Comparison of ENCODE assay signal across 8 cellular contexts in the genomic region with DNA sequence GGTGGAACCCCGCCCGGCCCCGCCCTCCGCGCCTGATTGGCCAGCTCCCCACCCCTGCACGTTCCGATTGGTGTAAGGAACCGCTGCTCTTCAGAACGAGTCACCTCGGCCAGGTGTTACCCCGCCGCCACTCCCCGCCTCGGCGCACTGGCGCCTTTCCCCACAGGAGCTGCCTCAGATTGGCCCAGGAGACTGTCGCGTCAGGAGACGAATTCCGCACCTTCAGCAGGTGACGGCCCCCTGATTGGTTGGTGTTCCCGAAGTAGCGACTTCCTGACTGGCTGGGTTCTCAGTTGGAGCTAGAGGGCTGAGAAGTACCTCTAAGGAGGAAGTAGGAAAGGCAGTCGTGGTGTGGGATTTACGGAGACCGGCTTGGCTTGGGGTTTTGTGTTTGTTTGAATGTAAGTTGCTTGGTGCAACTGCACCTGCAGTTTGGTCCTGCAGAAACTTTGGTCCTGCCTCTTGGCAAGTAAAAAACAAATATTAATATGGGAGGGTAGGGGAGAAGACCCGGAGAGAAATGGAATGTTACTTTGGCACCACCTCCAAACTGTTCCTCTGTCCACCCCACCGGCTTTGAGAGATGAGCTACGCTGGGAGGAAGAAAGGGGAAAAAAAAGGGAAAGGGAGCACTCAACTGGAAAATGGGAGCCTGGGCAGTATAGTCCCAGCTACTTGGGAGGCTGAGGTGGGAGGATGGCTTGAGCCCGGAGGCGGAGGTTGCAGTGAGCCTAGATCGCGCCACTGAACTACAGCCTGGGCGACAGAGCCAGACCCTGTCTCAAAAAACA. TPM values are rescaled to one million over a fixed set of nuclear protein-coding genes. Genes with fewer than 3 reads are reported as not detected.
DNase-seq lines count a peak whose midpoint lies in the region; ATAC-seq and TF ChIP-seq lines count a peak whose summit lies in the region.

No MANE protein-coding gene starts in this region.

- H3K9me3 Mint-ChIP-seq in nephron progenitor cell = no peaks in the 10 kb centered on the region
- no peaks in the 10 kb centered on the region for H3K9me3 Mint-ChIP-seq in stimulated activated naive CD8-positive, alpha-beta T cell treated with anti-CD3 and anti-CD28 coated beads, Interleukin-15, amount 100 ng/mL, for 72 hours

- H3K4me1 Mint-ChIP-seq in nephron progenitor cell = peaks cover 20% of the 10 kb centered on the region
- H3K4me1 Mint-ChIP-seq in stimulated activated naive CD8-positive, alpha-beta T cell treated with anti-CD3 and anti-CD28 coated beads, Interleukin-15, amount 100 ng/mL, for 72 hours = peaks cover 64% of the 10 kb centered on the region

- H3K27ac Mint-ChIP-seq in nephron progenitor cell = no peak overlapping the region
- H3K27ac Mint-ChIP-seq in stimulated activated naive CD8-positive, alpha-beta T cell treated with anti-CD3 and anti-CD28 coated beads, Interleukin-15, amount 100 ng/mL, for 72 hours = peak overlapping the region; percentile 89 to 94

- H3K4me1 ChIP-seq in Peyer's patch = peaks cover 0 to 28% (median 3%) of the 10 kb centered on the region in 4 donors

- H3K36me3 Mint-ChIP-seq in nephron progenitor cell (ENCODE audit: low read depth) = no peaks in the 10 kb centered on the region

- H3K9me3 ChIP-seq in Peyer's patch = no peaks in the 10 kb centered on the region

- H3K36me3 ChIP-seq in Peyer's patch = no peaks in the 10 kb centered on the region

- no peak for TF ChIP-seq RAD21 in Ishikawa (IDR thresholded peaks at IDR 0.05; ENCODE audit: low read depth)

- DNase-seq in DMS153 treated with DMSO at 0.1 percent for 48 hours (lab: John Stamatoyannopoulos, UW; ENCODE audit: unreplicated experiment) (peak; percentile 100), Peyer's patch (peak; percentile 92 to 99 (median 98)), fibroblast of villous mesenchyme (ENCODE audit: low read depth) (peak; percentile 50), nephron progenitor cell (peak; percentile 82)
- peak; percentile 81 to 85 for DNase-seq in activated T-helper 1 cell treated with anti-CD3 and anti-CD28 coated beads, Interleukin-2, amount 50 U/mL, for 16 hours (ENCODE audit: low read depth in 1 of 2, low spot score in 1 of 2)
- peak; percentile 74 to 83 for DNase-seq in stimulated activated naive CD8-positive, alpha-beta T cell treated with anti-CD3 and anti-CD28 coated beads, Interleukin-15, amount 100 ng/mL, for 72 hours

- TF ChIP-seq POLR2A in Peyer's patch (IDR thresholded peaks at IDR 0.05) = peak; percentile 94 to 95

- ATAC-seq in GM21576 (IDR thresholded peaks at IDR 0.05; ENCODE audit: unreplicated experiment) = peak; percentile 79
- peak; percentile 97 for ATAC-seq in stimulated activated naive CD8-positive, alpha-beta T cell treated with anti-CD3 and anti-CD28 coated beads, Interleukin-15, amount 100 ng/mL, for 72 hours

- H3K4me3 Mint-ChIP-seq in nephron progenitor cell = peak overlapping the region; percentile 83
- H3K4me3 Mint-ChIP-seq in stimulated activated naive CD8-positive, alpha-beta T cell treated with anti-CD3 and anti-CD28 coated beads, Interleukin-15, amount 100 ng/mL, for 72 hours = peak overlapping the region; percentile 92 to 94

- TF ChIP-seq EP300 in Ishikawa (IDR thresholded peaks at IDR 0.05; ENCODE audit: borderline replicate concordance) = no peak

- no peaks in the 10 kb centered on the region for H3K27me3 ChIP-seq in Peyer's patch

- H3K27ac ChIP-seq in Peyer's patch = peak overlapping the region; percentile 74 to 91 (median 88)

- TF ChIP-seq CTCF in Peyer's patch (IDR thresholded peaks at IDR 0.05) (peak in 1 of 6 experiments; percentile 7), fibroblast of villous mesenchyme (IDR thresholded peaks at IDR 0.05; ENCODE audit: insufficient read depth, low read depth, low read length) (no peak), nephron progenitor cell (IDR thresholded peaks at IDR 0.05) (no peak)

- peaks cover 49% of the 10 kb centered on the region for H3K27me3 Mint-ChIP-seq in nephron progenitor cell (ENCODE audit: low read depth, poor library complexity)
- H3K27me3 Mint-ChIP-seq in stimulated activated naive CD8-positive, alpha-beta T cell treated with anti-CD3 and anti-CD28 coated beads, Interleukin-15, amount 100 ng/mL, for 72 hours = no peaks in the 10 kb centered on the region

- H3K4me3 ChIP-seq in Peyer's patch (peak overlapping the region; percentile 46 to 81 (median 62)), fibroblast of villous mesenchyme (ENCODE audit: low read depth, low read length) (peak overlapping the region; percentile 66)

TF ChIP-seq in Ishikawa, 13 proteins besides CTCF, POLR2A, EP300 and RAD21:
- TF ChIP-seq, protein P1, sequence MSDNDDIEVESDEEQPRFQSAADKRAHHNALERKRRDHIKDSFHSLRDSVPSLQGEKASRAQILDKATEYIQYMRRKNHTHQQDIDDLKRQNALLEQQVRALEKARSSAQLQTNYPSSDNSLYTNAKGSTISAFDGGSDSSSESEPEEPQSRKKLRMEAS (IDR thresholded peaks at IDR 0.05) = peak; percentile 93
- TF ChIP-seq TAF1 (IDR thresholded peaks at IDR 0.05; ENCODE audit: low read depth) (0 out of 2 replicates have a peak, but pooled peaks have one; percentile 13), CEBPB (IDR thresholded peaks at IDR 0.05) (no peak), TEAD4 (IDR thresholded peaks at IDR 0.05) (0 out of 2 replicates have a peak, but pooled peaks have one; percentile 4), TCF12 (IDR thresholded peaks at IDR 0.05; ENCODE audit: low read depth) (peak; percentile 9; the same call in 1 of the 2 replicates), FOXM1 (IDR thresholded peaks at IDR 0.05; ENCODE audit: borderline replicate concordance, low read depth) (no peak; the same call in 1 of the 2 replicates), YY1 (IDR thresholded peaks at IDR 0.05; ENCODE audit: low read depth) (peak; percentile 26; the same call in 1 of the 2 replicates), CREB1 (IDR thresholded peaks at IDR 0.05; ENCODE audit: low read depth) (peak; percentile 77; the same call in 1 of the 2 replicates), ZBTB7A (IDR thresholded peaks at IDR 0.05; ENCODE audit: low read depth) (no peak), NFIC (IDR thresholded peaks at IDR 0.05) (no peak), EGR1 (IDR thresholded peaks at IDR 0.05) (no peak)
- TF ChIP-seq, protein P2, sequence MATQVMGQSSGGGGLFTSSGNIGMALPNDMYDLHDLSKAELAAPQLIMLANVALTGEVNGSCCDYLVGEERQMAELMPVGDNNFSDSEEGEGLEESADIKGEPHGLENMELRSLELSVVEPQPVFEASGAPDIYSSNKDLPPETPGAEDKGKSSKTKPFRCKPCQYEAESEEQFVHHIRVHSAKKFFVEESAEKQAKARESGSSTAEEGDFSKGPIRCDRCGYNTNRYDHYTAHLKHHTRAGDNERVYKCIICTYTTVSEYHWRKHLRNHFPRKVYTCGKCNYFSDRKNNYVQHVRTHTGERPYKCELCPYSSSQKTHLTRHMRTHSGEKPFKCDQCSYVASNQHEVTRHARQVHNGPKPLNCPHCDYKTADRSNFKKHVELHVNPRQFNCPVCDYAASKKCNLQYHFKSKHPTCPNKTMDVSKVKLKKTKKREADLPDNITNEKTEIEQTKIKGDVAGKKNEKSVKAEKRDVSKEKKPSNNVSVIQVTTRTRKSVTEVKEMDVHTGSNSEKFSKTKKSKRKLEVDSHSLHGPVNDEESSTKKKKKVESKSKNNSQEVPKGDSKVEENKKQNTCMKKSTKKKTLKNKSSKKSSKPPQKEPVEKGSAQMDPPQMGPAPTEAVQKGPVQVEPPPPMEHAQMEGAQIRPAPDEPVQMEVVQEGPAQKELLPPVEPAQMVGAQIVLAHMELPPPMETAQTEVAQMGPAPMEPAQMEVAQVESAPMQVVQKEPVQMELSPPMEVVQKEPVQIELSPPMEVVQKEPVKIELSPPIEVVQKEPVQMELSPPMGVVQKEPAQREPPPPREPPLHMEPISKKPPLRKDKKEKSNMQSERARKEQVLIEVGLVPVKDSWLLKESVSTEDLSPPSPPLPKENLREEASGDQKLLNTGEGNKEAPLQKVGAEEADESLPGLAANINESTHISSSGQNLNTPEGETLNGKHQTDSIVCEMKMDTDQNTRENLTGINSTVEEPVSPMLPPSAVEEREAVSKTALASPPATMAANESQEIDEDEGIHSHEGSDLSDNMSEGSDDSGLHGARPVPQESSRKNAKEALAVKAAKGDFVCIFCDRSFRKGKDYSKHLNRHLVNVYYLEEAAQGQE (IDR thresholded peaks at IDR 0.05; ENCODE audit: low read depth) = no peak
- TF ChIP-seq, protein P3, sequence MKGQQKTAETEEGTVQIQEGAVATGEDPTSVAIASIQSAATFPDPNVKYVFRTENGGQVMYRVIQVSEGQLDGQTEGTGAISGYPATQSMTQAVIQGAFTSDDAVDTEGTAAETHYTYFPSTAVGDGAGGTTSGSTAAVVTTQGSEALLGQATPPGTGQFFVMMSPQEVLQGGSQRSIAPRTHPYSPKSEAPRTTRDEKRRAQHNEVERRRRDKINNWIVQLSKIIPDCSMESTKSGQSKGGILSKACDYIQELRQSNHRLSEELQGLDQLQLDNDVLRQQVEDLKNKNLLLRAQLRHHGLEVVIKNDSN (IDR thresholded peaks at IDR 0.05) = peak; percentile 34; the same call in 1 of the 2 replicates

RNA-seq across cellular contexts. Expression of a gene that starts 0.4 kb away (rescaled TPM):
- total RNA-seq in Peyer's patch (100 to 1,000 TPM in 3 of 4 donors, 10 to 100 TPM in 1; 28.9 to 138 (median 110) TPM), fibroblast of villous mesenchyme (0.32 and 5.6 TPM in 2 replicates)

RNA-seq across cellular contexts. Expression of a gene that starts 17.4 kb away (rescaled TPM):
- total RNA-seq in Peyer's patch (100 to 1,000 TPM in 1 of 4 donors, 10 to 100 TPM in 3; 33.0 to 152 (median 78.8) TPM), fibroblast of villous mesenchyme (1.6 and 18.6 TPM in 2 replicates)

RNA-seq across cellular contexts. Expression of a gene that starts 24.4 kb away (rescaled TPM):
- total RNA-seq in Peyer's patch (100 to 1,000 TPM in 1 of 4 donors, 10 to 100 TPM in 3; 72.0 to 119 (median 98.2) TPM), fibroblast of villous mesenchyme (52.5 and 62.2 TPM in 2 replicates)

RNA-seq across cellular contexts. Expression of a gene that starts 48.3 kb away (rescaled TPM):
- total RNA-seq in Peyer's patch (10 to 100 TPM in 1 of 4 donors, 1 to 10 TPM in 3; 5.1 to 31.4 (median 6.7) TPM), fibroblast of villous mesenchyme (under 0.01 TPM in 1 of 2 replicates, not detected in the other)

Comparison
In these comparisons a context has a peak if more than half of its experiments do, and no peak if none do; other contexts are left out.
1. Peak in every context shown above with its lines: DNase-seq, ATAC-seq, H3K4me3 ChIP-seq and H3K27ac ChIP-seq.
2. DNase-seq: peak in every context shown above with its lines; median percentile 100 in DMS153 treated with DMSO at 0.1 percent for 48 hours; 98 in Peyer's patch; 83 in activated T-helper 1 cell treated with anti-CD3 and anti-CD28 coated beads, Interleukin-2, amount 50 U/mL, for 16 hours; 82 in nephron progenitor cell; 78 in stimulated activated naive CD8-positive, alpha-beta T cell treated with anti-CD3 and anti-CD28 coated beads, Interleukin-15, amount 100 ng/mL, for 72 hours; 50 in fibroblast of villous mesenchyme.